In the genomic region with DNA sequence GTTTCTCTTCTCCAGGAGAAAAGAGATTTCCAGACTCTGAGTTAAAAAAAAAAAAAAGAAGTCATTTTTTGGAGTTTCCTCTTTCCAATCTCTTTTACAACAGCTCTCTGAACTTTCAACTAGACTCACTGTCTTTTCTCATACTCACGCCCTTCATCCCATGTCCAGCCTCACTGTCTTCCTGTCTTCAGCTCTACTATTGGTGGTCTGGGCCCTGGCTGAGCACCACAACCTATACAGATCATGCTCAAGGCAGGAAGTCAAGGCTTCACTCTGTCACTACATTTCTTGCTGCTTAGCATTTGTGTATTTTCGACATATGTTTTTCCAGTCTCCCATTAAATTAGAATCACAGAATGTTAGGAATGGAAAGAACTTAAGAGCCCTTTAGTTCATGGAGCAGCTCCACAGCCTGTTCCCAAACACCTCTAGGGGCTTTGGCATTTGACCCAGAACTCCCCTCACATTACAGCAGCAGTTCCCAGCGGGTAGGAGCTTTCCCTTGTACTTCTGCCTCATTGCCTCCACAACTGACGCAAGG, we compare ENCODE assay signal across 22 cellular contexts.
DNase-seq lines count a peak whose midpoint lies in the region; TF ChIP-seq lines count a peak whose summit lies in the region.
"Had no signal": no experiment of that assay in that cellular context is flagged by ENCODE, and none has a peak within 500 bp of the region (broad histone marks: within the 10 kb centered on the region; RNA-seq: fewer than 3 reads in every experiment).

No MANE protein-coding gene starts in this region.

- WGBS in GM23248 (ENCODE audit: low coverage in 1 of 2, low lambda C conversion rate in 2 of 2, missing lambda C conversion rate in 2 of 2), 2 experiments = 72 to 73% methylated on average over 4 of the region's 4 CpGs
- 93% methylated on average over 3 of the region's 4 CpGs for WGBS in mesenchymal stem cell

- peak overlapping the region; percentile 73 for H2AK5ac ChIP-seq in mesenchymal stem cell (ENCODE audit: low read length, severe bottlenecking)

- no peak overlapping the region for H3K23ac ChIP-seq in mesenchymal stem cell (ENCODE audit: low read length in 2 of 2)

- peak overlapping the region; percentile 72 for H4K91ac ChIP-seq in mesenchymal stem cell (ENCODE audit: low read length)

- POLR2A ChIA-PET in AG04450 (lab: Yijun Ruan, JAX) = interaction anchor here (1.1 kb wide), 1 partner anchor 40 kb away, joined by 3 read pairs; no protein-coding TSS in a partner anchor

- H3K9me2 ChIP-seq in GM23248 (ENCODE audit: insufficient read depth) = no peaks in the 10 kb centered on the region

- H3K9me3 ChIP-seq in AG04450 (ENCODE audit: control insufficient read depth, insufficient read depth, low read length) (no peaks in the 10 kb centered on the region), GM23248 (ENCODE audit: low read depth) (no peaks in the 10 kb centered on the region), mesenchymal stem cell (ENCODE audit: control insufficient read depth, low read length) (no peaks in the 10 kb centered on the region)
- H3K9me3 ChIP-seq: colonic mucosa, heart left ventricle, psoas muscle, SJSA1 had no signal

- peak overlapping the region; percentile 43 for H3K27ac ChIP-seq in AG04450 (ENCODE audit: low read depth, low read length)
- H3K27ac ChIP-seq in GM23248 = peak overlapping the region; percentile 73
- no peak overlapping the region for H3K27ac ChIP-seq in mesenchymal stem cell (ENCODE audit: low read length, poor library complexity, severe bottlenecking)
- H3K27ac ChIP-seq: colonic mucosa, psoas muscle, SJSA1, VCaP had no signal

- no peak overlapping the region for H3K4me3 ChIP-seq in AG04450 (ENCODE audit: low read depth, low read length)
- no peak overlapping the region for H3K4me3 ChIP-seq in GM23248
- H3K4me3 ChIP-seq in mesenchymal stem cell (ENCODE audit: insufficient read depth in 1 of 2, low read depth in 1 of 2, low read length in 2 of 2) = no peak overlapping the region
- H3K4me3 ChIP-seq: colonic mucosa, heart left ventricle, psoas muscle, SJSA1 had no signal

- H3K36me3 ChIP-seq in GM23248 (ENCODE audit: low read depth) (no peaks in the 10 kb centered on the region), mesenchymal stem cell (ENCODE audit: control insufficient read depth in 1 of 2, insufficient read depth in 2 of 2, low read depth in 1 of 2, low read length in 2 of 2) (no peaks in the 10 kb centered on the region)
- H3K36me3 ChIP-seq: colonic mucosa, heart left ventricle, SJSA1 had no signal

- H3K4me1 Mint-ChIP-seq in dendritic cell treated with granulocyte-macrophage colony-stimulating factor and Interleukin-4, amounts not matched to agents 40 ng/mL and 50 ng/mL, for 4 days (ENCODE audit: low read depth) = peaks cover 28% of the 10 kb centered on the region
- H3K4me1 Mint-ChIP-seq: brain, neural crest cell had no signal

- no peak overlapping the region for H2BK5ac ChIP-seq in mesenchymal stem cell (ENCODE audit: low read depth, low read length, poor library complexity, severe bottlenecking)

- H3K9ac ChIP-seq in GM23248 (no peak overlapping the region), mesenchymal stem cell (ENCODE audit: low read length) (no peak overlapping the region)

- H3K9me3 Mint-ChIP-seq in dendritic cell treated with granulocyte-macrophage colony-stimulating factor and Interleukin-4, amounts not matched to agents 40 ng/mL and 50 ng/mL, for 4 days = no peaks in the 10 kb centered on the region
- H3K9me3 Mint-ChIP-seq: activated CD4-positive, alpha-beta T cell treated with anti-CD3 and anti-CD28 coated beads, Interleukin-2, amount 10 ng/mL, durations not matched to agents 24 days and 14 days; activated T-helper 2 cell treated with anti-CD3 and anti-CD28 coated beads, Interferon-gamma antibody, Interleukin-2, Interleukin-4, amounts not matched to agents 10 μg/mL and 5 μg/mL and 100 μg/mL, durations not matched to agents 14 hours and 24 hours and 36 hours; brain; neural crest cell had no signal

- peaks cover 18% of the 10 kb centered on the region for H3F3A ChIP-seq in GM23248 (ENCODE audit: insufficient read depth)

- intact Hi-C loops in dendritic cell treated with granulocyte-macrophage colony-stimulating factor and Interleukin-4, amounts not matched to agents 40 ng/mL and 50 ng/mL, for 4 days (cut with micrococcal nuclease) = no loop called here

- no peak overlapping the region for H3K4me3 Mint-ChIP-seq in dendritic cell treated with granulocyte-macrophage colony-stimulating factor and Interleukin-4, amounts not matched to agents 40 ng/mL and 50 ng/mL, for 4 days
- H3K4me3 Mint-ChIP-seq: activated CD4-positive, alpha-beta T cell treated with anti-CD3 and anti-CD28 coated beads, Interleukin-2, amount 10 ng/mL, durations not matched to agents 24 days and 14 days; brain; neural crest cell had no signal

- no peak overlapping the region for H3K4ac ChIP-seq in mesenchymal stem cell (ENCODE audit: low read depth in 1 of 2, low read length in 2 of 2)

- H2AFZ ChIP-seq in GM23248 (peak overlapping the region; percentile 50), mesenchymal stem cell (ENCODE audit: low read depth, low read length) (no peak overlapping the region)

- H3K4me2 ChIP-seq in GM23248 (ENCODE audit: unreplicated experiment) = peak overlapping the region; percentile 15
- no peak overlapping the region for H3K4me2 ChIP-seq in mesenchymal stem cell (ENCODE audit: low read length, poor library complexity, severe bottlenecking)

- DNase-seq in AG04450 (ENCODE audit: low read depth, low spot score) (no peak), GM23248 (no peak), mesenchymal stem cell (no peak), DMS114 treated with DMSO at 0.1 percent for 48 hours (lab: John Stamatoyannopoulos, UW; ENCODE audit: unreplicated experiment) (no peak), HuH-7.5 (ENCODE audit: low spot score) (no peak)
- DNase-seq in activated effector memory CD4-positive, alpha-beta T cell treated with anti-CD3 and anti-CD28 coated beads, Interleukin-2, amount 50 U/mL, for 16 hours = no peak
- DNase-seq in stimulated activated CD8-positive, alpha-beta memory T cell treated with anti-CD3 and anti-CD28 coated beads, Interleukin-4, amount 100 ng/mL, for 48 hours = no peak
- DNase-seq: activated CD4-positive, alpha-beta T cell treated with anti-CD3 and anti-CD28 coated beads, Interleukin-2, amount 10 ng/mL, durations not matched to agents 24 days and 14 days; colonic mucosa; DMS79 treated with DMSO at 0.1 percent for 48 hours; heart left ventricle; left colon; NCI-H1417; psoas muscle; stimulated activated naive CD8-positive, alpha-beta T cell treated with anti-CD3 and anti-CD28 coated beads, Interleukin-15, Interleukin-2, amounts not matched to agents 100 U/mL and 50 U/mL, for 24 hours; T-helper 2 cell had no signal

- in situ Hi-C loops in GM23248 (cut with MboI) = no loop called here

- peak overlapping the region; percentile 8 for H3K27ac Mint-ChIP-seq in dendritic cell treated with granulocyte-macrophage colony-stimulating factor and Interleukin-4, amounts not matched to agents 40 ng/mL and 50 ng/mL, for 4 days
- H3K27ac Mint-ChIP-seq: activated CD4-positive, alpha-beta T cell treated with anti-CD3 and anti-CD28 coated beads, Interleukin-2, amount 10 ng/mL, durations not matched to agents 24 days and 14 days; activated T-helper 2 cell treated with anti-CD3 and anti-CD28 coated beads, Interferon-gamma antibody, Interleukin-2, Interleukin-4, amounts not matched to agents 10 μg/mL and 5 μg/mL and 100 μg/mL, durations not matched to agents 14 hours and 24 hours and 36 hours had no signal

- no peak overlapping the region for H2BK120ac ChIP-seq in mesenchymal stem cell (ENCODE audit: low read depth, low read length)

- CTCF ChIA-PET in AG04450 (lab: Charles Lee) = interaction anchor here (0.6 to 1.5 kb wide), 2 partner anchors 12 to 108 kb away, joined by 4 to 5 read pairs; no protein-coding TSS in a partner anchor

- H2BK12ac ChIP-seq in mesenchymal stem cell (ENCODE audit: low read length in 2 of 2) = peak overlapping the region in 1 of 2 experiments; percentile 61

- H3K27me3 ChIP-seq in AG04450 (ENCODE audit: control insufficient read depth, insufficient read depth, low read length) = no peaks in the 10 kb centered on the region
- H3K27me3 ChIP-seq in GM23248 (replicated peaks; ENCODE audit: insufficient read depth) = no peaks in the 10 kb centered on the region
- no peaks in the 10 kb centered on the region for H3K27me3 ChIP-seq in mesenchymal stem cell (ENCODE audit: control insufficient read depth in 1 of 2, insufficient read depth in 1 of 2, low read length in 2 of 2)
- H3K27me3 ChIP-seq: colonic mucosa, heart left ventricle had no signal

- no peaks in the 10 kb centered on the region for H4K20me1 ChIP-seq in GM23248 (ENCODE audit: insufficient read depth)

- H3K79me2 ChIP-seq in GM23248 (ENCODE audit: insufficient read depth) = no peaks in the 10 kb centered on the region

- peak overlapping the region in 1 of 2 experiments; percentile 91 for H3K18ac ChIP-seq in mesenchymal stem cell (ENCODE audit: low read depth in 1 of 2, low read length in 2 of 2)

- no peaks in the 10 kb centered on the region for H3K27me3 Mint-ChIP-seq in dendritic cell treated with granulocyte-macrophage colony-stimulating factor and Interleukin-4, amounts not matched to agents 40 ng/mL and 50 ng/mL, for 4 days
- H3K27me3 Mint-ChIP-seq: activated CD4-positive, alpha-beta T cell treated with anti-CD3 and anti-CD28 coated beads, Interleukin-2, amount 10 ng/mL, durations not matched to agents 24 days and 14 days; brain had no signal

- H3K4me1 ChIP-seq in GM23248 (ENCODE audit: insufficient read depth) (peaks cover 14% of the 10 kb centered on the region), mesenchymal stem cell (ENCODE audit: control insufficient read depth, insufficient read depth, low read depth, low read length) (peaks cover 8% of the 10 kb centered on the region)
- H3K4me1 ChIP-seq: colonic mucosa, psoas muscle had no signal

- no peak for TF ChIP-seq CTCF in AG04450 (IDR thresholded peaks at IDR 0.05; ENCODE audit: low read depth, low read length)

- H4K8ac ChIP-seq in mesenchymal stem cell (ENCODE audit: low read length) = no peak overlapping the region

- no peak overlapping the region for H3K14ac ChIP-seq in mesenchymal stem cell (ENCODE audit: low read length in 2 of 2)

- no peaks in the 10 kb centered on the region for H3K79me1 ChIP-seq in mesenchymal stem cell (replicated peaks; ENCODE audit: low read length, poor library complexity, severe bottlenecking)

- H2BK15ac ChIP-seq in mesenchymal stem cell (ENCODE audit: low read depth, poor library complexity, severe bottlenecking) = peak overlapping the region; percentile 54

- H3K36me3 Mint-ChIP-seq in dendritic cell treated with granulocyte-macrophage colony-stimulating factor and Interleukin-4, amounts not matched to agents 40 ng/mL and 50 ng/mL, for 4 days (ENCODE audit: low read depth) = no peaks in the 10 kb centered on the region
- H3K36me3 Mint-ChIP-seq: brain had no signal
